In genomic region chr17:2795412-2796163, GRCh38 we compare ENCODE assay signal across 1 cellular context.
TF ChIP-seq lines count a peak whose summit lies in the region.

No MANE protein-coding gene starts in this region.

TF ChIP-seq in GM12878, 131 proteins besides CTCF, POLR2A, EP300 and RAD21:
- TF ChIP-seq TCF12 (IDR thresholded peaks at IDR 0.05; ENCODE audit: low read depth, low read length) (no peak), IRF5 (IDR thresholded peaks at IDR 0.05; ENCODE audit: borderline replicate concordance) (no peak), PAX5 (IDR thresholded peaks at IDR 0.05; ENCODE audit: borderline replicate concordance, low read depth, low read length) (no peak), EED (IDR thresholded peaks at IDR 0.05; ENCODE audit: low read depth) (no peak), BMI1 (IDR thresholded peaks at IDR 0.05; ENCODE audit: borderline replicate concordance) (no peak), SREBF1 (IDR thresholded peaks at IDR 0.05; ENCODE audit: low read length) (no peak), STAT1 (conservative IDR thresholded peaks at IDR 0.05) (no peak), TCF7 (IDR thresholded peaks at IDR 0.05; ENCODE audit: borderline replicate concordance) (no peak), CUX1 (IDR thresholded peaks at IDR 0.05; ENCODE audit: insufficient replicate concordance, low read depth, low read length) (no peak), CEBPB (IDR thresholded peaks at IDR 0.05; ENCODE audit: borderline replicate concordance in 1 of 2, low read depth in 2 of 2, low read length in 2 of 2) (no peak), CBX5 (IDR thresholded peaks at IDR 0.05; ENCODE audit: low read depth) (no peak)
